23 cellular contexts compared by ENCODE assay signal in the genomic region with DNA sequence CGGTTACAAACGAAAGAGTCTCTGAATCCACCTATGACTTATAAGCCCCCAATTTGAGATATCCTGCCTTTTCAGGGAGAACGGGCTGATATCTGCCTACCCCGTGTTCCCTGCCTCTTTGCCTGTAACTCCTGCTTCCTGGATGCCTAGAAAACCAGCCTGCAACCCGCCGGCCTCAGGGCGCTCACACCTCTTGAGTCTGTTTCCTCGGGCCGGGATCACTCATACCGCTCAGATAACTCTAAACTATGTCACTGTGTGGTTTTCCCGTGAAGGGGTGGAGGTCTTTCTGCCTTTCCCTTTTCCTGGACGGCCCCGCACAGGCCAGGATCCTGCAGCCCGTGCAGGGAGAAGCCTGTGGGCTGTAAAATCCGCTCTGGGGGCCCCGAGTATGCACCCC. TPM values are rescaled to one million over a fixed set of nuclear protein-coding genes. Genes with fewer than 3 reads are reported as not detected.
A peak's percentile ranks its signal among the peaks of the same experiment; 100 is the strongest.
DNase-seq lines count a peak whose midpoint lies in the region; ATAC-seq and TF ChIP-seq lines count a peak whose summit lies in the region.
"Had no signal": no experiment of that assay in that cellular context is flagged by ENCODE, and none has a peak within 500 bp of the region (broad histone marks: within the 10 kb centered on the region; RNA-seq: fewer than 3 reads in every experiment).

No MANE protein-coding gene starts in this region.

- no peaks in the 10 kb centered on the region for H3K9me3 ChIP-seq in HEK293 (ENCODE audit: control insufficient read depth, insufficient read depth, low read depth, low read length)
- H3K9me3 ChIP-seq in psoas muscle, result no peaks in the 10 kb centered on the region
- H3K9me3 ChIP-seq: body of pancreas, gastrocnemius medialis, prostate gland, SJSA1, thoracic aorta had no signal

- intact Hi-C loops in psoas muscle (cut with DNase I), result no loop called here

- H3K27ac Mint-ChIP-seq in nephron progenitor cell, result peak overlapping the region; percentile 37
- H3K27ac Mint-ChIP-seq: activated CD4-positive, alpha-beta T cell treated with anti-CD3 and anti-CD28 coated beads for 36 hours; activated naive CD4-positive, alpha-beta T cell treated with anti-CD3 and anti-CD28 coated beads for 36 hours; CD14-positive monocyte had no signal

- WGBS in psoas muscle, 3 donors, result 43 to 46% (median 44%) methylated on average over 15 to 16 of the region's 16 CpGs

- peaks cover 8% of the 10 kb centered on the region for H3K4me1 Mint-ChIP-seq in nephron progenitor cell
- H3K4me1 Mint-ChIP-seq: activated CD4-positive, alpha-beta T cell treated with anti-CD3 and anti-CD28 coated beads for 36 hours; CD14-positive monocyte had no signal

- H3K36me3 ChIP-seq in HEK293 (ENCODE audit: control insufficient read depth in 2 of 2, insufficient read depth in 1 of 2, low read length in 2 of 2), result no peaks in the 10 kb centered on the region
- no peaks in the 10 kb centered on the region for H3K36me3 ChIP-seq in psoas muscle (ENCODE audit: insufficient read depth in 1 of 2, low read depth in 1 of 2)
- H3K36me3 ChIP-seq: gastrocnemius medialis, prostate gland, SJSA1, thoracic aorta had no signal

- H3K36me3 Mint-ChIP-seq in nephron progenitor cell (ENCODE audit: low read depth), result no peaks in the 10 kb centered on the region
- H3K36me3 Mint-ChIP-seq: CD14-positive monocyte had no signal

- H3K27ac ChIP-seq in HEK293 (ENCODE audit: extremely low read depth, low read depth, low read length) (no peak overlapping the region), psoas muscle (no peak overlapping the region)
- H3K27ac ChIP-seq: body of pancreas, coronary artery, epithelial cell of prostate, gastrocnemius medialis, prostate gland, SJSA1, thoracic aorta had no signal

- no peak overlapping the region for H3K4me3 Mint-ChIP-seq in nephron progenitor cell
- H3K4me3 Mint-ChIP-seq: activated CD4-positive, alpha-beta T cell treated with anti-CD3 and anti-CD28 coated beads for 36 hours; activated naive CD4-positive, alpha-beta T cell treated with anti-CD3 and anti-CD28 coated beads for 36 hours; CD14-positive monocyte had no signal

- no peaks in the 10 kb centered on the region for H3K4me1 ChIP-seq in HEK293 (ENCODE audit: control insufficient read depth, insufficient read depth, low read length)
- H3K4me1 ChIP-seq in psoas muscle, result no peaks in the 10 kb centered on the region
- H3K4me1 ChIP-seq: body of pancreas, gastrocnemius medialis, prostate gland, SJSA1 had no signal

- POLR2A ChIA-PET in HEK293 (lab: Yijun Ruan, JAX), result interaction anchor here (1.6 kb wide), 1 partner anchor 10 kb away, joined by 5 read pairs; a partner anchor contains a TSS

- no peaks in the 10 kb centered on the region for H3K9me3 Mint-ChIP-seq in nephron progenitor cell
- H3K9me3 Mint-ChIP-seq: activated naive CD4-positive, alpha-beta T cell treated with anti-CD3 and anti-CD28 coated beads for 36 hours had no signal

- no peak for ATAC-seq in psoas muscle
- ATAC-seq in HG03442 (IDR thresholded peaks at IDR 0.05; ENCODE audit: unreplicated experiment), result no peak
- ATAC-seq: activated CD4-positive, alpha-beta T cell treated with anti-CD3 and anti-CD28 coated beads for 36 hours; body of pancreas; gastrocnemius medialis had no signal

- H3K27me3 ChIP-seq in psoas muscle (ENCODE audit: insufficient read depth in 3 of 3, low read length in 2 of 3), result peaks cover 0 to 64% (median 12%) of the 10 kb centered on the region in 3 donors

- CTCF ChIA-PET in HEK293 (lab: Yijun Ruan, JAX), result interaction anchor here (1.5 kb wide), 1 partner anchor 66 kb away, joined by 5 read pairs; no protein-coding TSS in a partner anchor

- TF ChIP-seq CTCF in HEK293 (tag by site-specific recombination; IDR thresholded peaks at IDR 0.05), result no peak
- no peak for TF ChIP-seq CTCF in nephron progenitor cell (IDR thresholded peaks at IDR 0.05)
- TF ChIP-seq CTCF in psoas muscle (IDR thresholded peaks at IDR 0.05), result no peak

- H3K4me3 ChIP-seq in HEK293 (ENCODE audit: low read depth, low read length), result no peak overlapping the region
- H3K4me3 ChIP-seq in psoas muscle, result no peak overlapping the region
- H3K4me3 ChIP-seq: body of pancreas, coronary artery, gastrocnemius medialis, prostate gland, SJSA1, thoracic aorta had no signal

- DNase-seq in DMS153 treated with DMSO at 0.1 percent for 48 hours (lab: John Stamatoyannopoulos, UW; ENCODE audit: unreplicated experiment) (peak; percentile 9), UCSD-AML1 (lab: John Stamatoyannopoulos, UW; ENCODE audit: unreplicated experiment) (peak; percentile 30), nephron progenitor cell (no peak), psoas muscle (no peak), DMS 273 (lab: John Stamatoyannopoulos, UW; ENCODE audit: unreplicated experiment) (no peak)
- DNase-seq: activated CD4-positive, alpha-beta T cell treated with anti-CD3 and anti-CD28 coated beads for 36 hours; activated CD8-positive, alpha-beta memory T cell treated with anti-CD3 and anti-CD28 coated beads, Interleukin-2, amount 50 U/mL, for 48 hours; activated naive CD4-positive, alpha-beta T cell treated with anti-CD3 and anti-CD28 coated beads for 36 hours; body of pancreas; DMS79; gastrocnemius medialis; HCEC 1CT; T1000 had no signal

- H3K27me3 Mint-ChIP-seq in nephron progenitor cell (ENCODE audit: low read depth, poor library complexity), result peaks cover 9% of the 10 kb centered on the region

TF ChIP-seq in HEK293, 187 proteins besides CTCF, POLR2A, EP300 and RAD21:
- no peak for TF ChIP-seq ZNF404 (tag by site-specific recombination; IDR thresholded peaks at IDR 0.05)
- TF ChIP-seq, protein P1, sequence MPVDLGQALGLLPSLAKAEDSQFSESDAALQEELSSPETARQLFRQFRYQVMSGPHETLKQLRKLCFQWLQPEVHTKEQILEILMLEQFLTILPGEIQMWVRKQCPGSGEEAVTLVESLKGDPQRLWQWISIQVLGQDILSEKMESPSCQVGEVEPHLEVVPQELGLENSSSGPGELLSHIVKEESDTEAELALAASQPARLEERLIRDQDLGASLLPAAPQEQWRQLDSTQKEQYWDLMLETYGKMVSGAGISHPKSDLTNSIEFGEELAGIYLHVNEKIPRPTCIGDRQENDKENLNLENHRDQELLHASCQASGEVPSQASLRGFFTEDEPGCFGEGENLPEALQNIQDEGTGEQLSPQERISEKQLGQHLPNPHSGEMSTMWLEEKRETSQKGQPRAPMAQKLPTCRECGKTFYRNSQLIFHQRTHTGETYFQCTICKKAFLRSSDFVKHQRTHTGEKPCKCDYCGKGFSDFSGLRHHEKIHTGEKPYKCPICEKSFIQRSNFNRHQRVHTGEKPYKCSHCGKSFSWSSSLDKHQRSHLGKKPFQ (tag by site-specific recombination; IDR thresholded peaks at IDR 0.05), result peak; percentile 75

RNA-seq across cellular contexts. Expression of a gene that starts 10.4 kb away (rescaled TPM):
- 10 to 100 TPM in 1 of 4 donors, 1 to 10 TPM in 3; 4.4 to 10.9 (median 7.6) TPM for total RNA-seq in psoas muscle
- 10 to 100 TPM; 11.7 to 25.7 (median 25.2) TPM for polyA plus RNA-seq in psoas muscle

RNA-seq across cellular contexts. Expression of a gene that starts 10.6 kb away (rescaled TPM):
- 1 to 10 TPM; 2.5 to 4.5 (median 4.0) TPM for total RNA-seq in psoas muscle
- polyA plus RNA-seq in psoas muscle, result 1 to 10 TPM; 1.7 to 8.4 (median 2.2) TPM

RNA-seq across cellular contexts. Expression of a gene that starts 17.3 kb away (rescaled TPM):
- under 1 TPM in 1 of 4 donors, not detected in 3; 0.17 TPM for total RNA-seq in psoas muscle
- polyA plus RNA-seq in psoas muscle, result under 1 TPM; 0.03 to 0.10 (median 0.08) TPM
- total RNA-seq: activated CD4-positive, alpha-beta T cell treated with anti-CD3 and anti-CD28 coated beads for 36 hours; activated naive CD4-positive, alpha-beta T cell treated with anti-CD3 and anti-CD28 coated beads for 36 hours; gastrocnemius medialis; SJSA1 had no signal

RNA-seq across cellular contexts. Expression of a gene that starts 22.7 kb away (rescaled TPM):
- not detected for total RNA-seq in psoas muscle
- not detected for polyA plus RNA-seq in psoas muscle
- total RNA-seq: activated CD4-positive, alpha-beta T cell treated with anti-CD3 and anti-CD28 coated beads for 36 hours; activated naive CD4-positive, alpha-beta T cell treated with anti-CD3 and anti-CD28 coated beads for 36 hours; body of pancreas; gastrocnemius medialis; liver; MCF 10A; prostate gland; SJSA1; thoracic aorta had no signal
- polyA plus RNA-seq: CD14-positive monocyte, liver had no signal

RNA-seq across cellular contexts. Expression of a gene that starts 37.0 kb away (rescaled TPM):
- 10 to 100 TPM; 12.3 to 25.9 (median 23.6) TPM for total RNA-seq in psoas muscle
- 10 to 100 TPM; 26.7 to 43.0 (median 38.9) TPM for polyA plus RNA-seq in psoas muscle

Comparison
In these comparisons a context has a peak if more than half of its experiments do, and no peak if none do; other contexts are left out.
1. DNase-seq: peak in DMS153 treated with DMSO at 0.1 percent for 48 hours (single experiment) and UCSD-AML1 (single experiment); none in nephron progenitor cell (single experiment), psoas muscle (0 of 2) and DMS 273 (single experiment).